Comparison of ENCODE assay signal across 1 cellular context in genomic region chr10:100902622-100903021, GRCh38.
TF ChIP-seq lines count a peak whose summit lies in the region.

No MANE protein-coding gene starts in this region.

TF ChIP-seq in HepG2, 621 proteins besides CTCF, POLR2A, EP300 and RAD21 (continued from another document and continues in another):
- TF ChIP-seq ZNF639 (CRISPR knock-in tag; conservative IDR thresholded peaks at IDR 0.05) = no peak
- TF ChIP-seq, protein P1, sequence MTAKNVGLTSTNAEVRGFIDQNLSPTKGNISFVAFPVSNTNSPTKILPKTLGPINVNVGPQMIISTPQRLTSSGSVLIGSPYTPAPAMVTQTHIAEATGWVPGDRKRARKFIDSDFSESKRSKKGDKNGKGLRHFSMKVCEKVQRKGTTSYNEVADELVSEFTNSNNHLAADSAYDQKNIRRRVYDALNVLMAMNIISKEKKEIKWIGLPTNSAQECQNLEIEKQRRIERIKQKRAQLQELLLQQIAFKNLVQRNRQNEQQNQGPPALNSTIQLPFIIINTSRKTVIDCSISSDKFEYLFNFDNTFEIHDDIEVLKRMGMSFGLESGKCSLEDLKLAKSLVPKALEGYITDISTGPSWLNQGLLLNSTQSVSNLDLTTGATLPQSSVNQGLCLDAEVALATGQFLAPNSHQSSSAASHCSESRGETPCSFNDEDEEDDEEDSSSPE (CRISPR knock-in tag; IDR thresholded peaks at IDR 0.05) = no peak
- peak; percentile 70 for TF ChIP-seq NR2C2 (CRISPR knock-in tag; IDR thresholded peaks at IDR 0.05; ENCODE audit: borderline replicate concordance)
- no peak for TF ChIP-seq FOXO1 (CRISPR knock-in tag; IDR thresholded peaks at IDR 0.05)
- no peak for TF ChIP-seq ZBTB3 (CRISPR knock-in tag; IDR thresholded peaks at IDR 0.05; ENCODE audit: borderline replicate concordance, low read depth)
- no peak for TF ChIP-seq AGO1 (IDR thresholded peaks at IDR 0.05; ENCODE audit: low read depth, low read length, poor library complexity, severe bottlenecking)
- no peak for TF ChIP-seq DMAP1 (CRISPR knock-in tag; IDR thresholded peaks at IDR 0.05)
- TF ChIP-seq ZNF34 (CRISPR knock-in tag; IDR thresholded peaks at IDR 0.05; ENCODE audit: borderline replicate concordance) = no peak
- no peak for TF ChIP-seq ATRX (CRISPR knock-in tag; IDR thresholded peaks at IDR 0.05; ENCODE audit: borderline replicate concordance)
- no peak for TF ChIP-seq RELA (CRISPR knock-in tag; IDR thresholded peaks at IDR 0.05)
- TF ChIP-seq ZNF160 (CRISPR knock-in tag; IDR thresholded peaks at IDR 0.05) = no peak
- TF ChIP-seq ZNF510 (CRISPR knock-in tag; IDR thresholded peaks at IDR 0.05; ENCODE audit: low read depth) = no peak
- TF ChIP-seq ZBTB14 (CRISPR knock-in tag; IDR thresholded peaks at IDR 0.05) = no peak
- TF ChIP-seq ZBTB42 (CRISPR knock-in tag; IDR thresholded peaks at IDR 0.05) = no peak
- TF ChIP-seq, protein P2, sequence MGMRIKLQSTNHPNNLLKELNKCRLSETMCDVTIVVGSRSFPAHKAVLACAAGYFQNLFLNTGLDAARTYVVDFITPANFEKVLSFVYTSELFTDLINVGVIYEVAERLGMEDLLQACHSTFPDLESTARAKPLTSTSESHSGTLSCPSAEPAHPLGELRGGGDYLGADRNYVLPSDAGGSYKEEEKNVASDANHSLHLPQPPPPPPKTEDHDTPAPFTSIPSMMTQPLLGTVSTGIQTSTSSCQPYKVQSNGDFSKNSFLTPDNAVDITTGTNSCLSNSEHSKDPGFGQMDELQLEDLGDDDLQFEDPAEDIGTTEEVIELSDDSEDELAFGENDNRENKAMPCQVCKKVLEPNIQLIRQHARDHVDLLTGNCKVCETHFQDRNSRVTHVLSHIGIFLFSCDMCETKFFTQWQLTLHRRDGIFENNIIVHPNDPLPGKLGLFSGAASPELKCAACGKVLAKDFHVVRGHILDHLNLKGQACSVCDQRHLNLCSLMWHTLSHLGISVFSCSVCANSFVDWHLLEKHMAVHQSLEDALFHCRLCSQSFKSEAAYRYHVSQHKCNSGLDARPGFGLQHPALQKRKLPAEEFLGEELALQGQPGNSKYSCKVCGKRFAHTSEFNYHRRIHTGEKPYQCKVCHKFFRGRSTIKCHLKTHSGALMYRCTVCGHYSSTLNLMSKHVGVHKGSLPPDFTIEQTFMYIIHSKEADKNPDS (CRISPR knock-in tag; IDR thresholded peaks at IDR 0.05) = no peak
- TF ChIP-seq SMAD3 (CRISPR knock-in tag; IDR thresholded peaks at IDR 0.05) = no peak
- TF ChIP-seq ADNP (CRISPR knock-in tag; IDR thresholded peaks at IDR 0.05) = 0 out of 2 replicates have a peak, but pooled peaks have one; percentile 38
- TF ChIP-seq ZNF343 (CRISPR knock-in tag; IDR thresholded peaks at IDR 0.05) = no peak
- 0 out of 2 replicates have a peak, but pooled peaks have one; percentile 57 for TF ChIP-seq ZFP1 (CRISPR knock-in tag; IDR thresholded peaks at IDR 0.05)
- no peak for TF ChIP-seq ZNF597 (CRISPR knock-in tag; IDR thresholded peaks at IDR 0.05)
- TF ChIP-seq ZNF816 (CRISPR knock-in tag; IDR thresholded peaks at IDR 0.05; ENCODE audit: borderline replicate concordance) = no peak
- TF ChIP-seq PHB2 (IDR thresholded peaks at IDR 0.05; ENCODE audit: partially characterized antibody) = no peak
- no peak for TF ChIP-seq ZMYM2 (CRISPR knock-in tag; IDR thresholded peaks at IDR 0.05)
- TF ChIP-seq, protein P3, sequence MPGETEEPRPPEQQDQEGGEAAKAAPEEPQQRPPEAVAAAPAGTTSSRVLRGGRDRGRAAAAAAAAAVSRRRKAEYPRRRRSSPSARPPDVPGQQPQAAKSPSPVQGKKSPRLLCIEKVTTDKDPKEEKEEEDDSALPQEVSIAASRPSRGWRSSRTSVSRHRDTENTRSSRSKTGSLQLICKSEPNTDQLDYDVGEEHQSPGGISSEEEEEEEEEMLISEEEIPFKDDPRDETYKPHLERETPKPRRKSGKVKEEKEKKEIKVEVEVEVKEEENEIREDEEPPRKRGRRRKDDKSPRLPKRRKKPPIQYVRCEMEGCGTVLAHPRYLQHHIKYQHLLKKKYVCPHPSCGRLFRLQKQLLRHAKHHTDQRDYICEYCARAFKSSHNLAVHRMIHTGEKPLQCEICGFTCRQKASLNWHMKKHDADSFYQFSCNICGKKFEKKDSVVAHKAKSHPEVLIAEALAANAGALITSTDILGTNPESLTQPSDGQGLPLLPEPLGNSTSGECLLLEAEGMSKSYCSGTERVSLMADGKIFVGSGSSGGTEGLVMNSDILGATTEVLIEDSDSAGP (CRISPR knock-in tag; IDR thresholded peaks at IDR 0.05; ENCODE audit: borderline replicate concordance) = no peak
- TF ChIP-seq ISX (CRISPR knock-in tag; conservative IDR thresholded peaks at IDR 0.05) = no peak
- no peak for TF ChIP-seq JUN (CRISPR knock-in tag; IDR thresholded peaks at IDR 0.05)
- peak; percentile 22; the same call in 1 of the 2 replicates for TF ChIP-seq SAP130 (CRISPR knock-in tag; IDR thresholded peaks at IDR 0.05; ENCODE audit: low read depth)
- peak; percentile 64 for TF ChIP-seq NCOA2 (CRISPR knock-in tag; IDR thresholded peaks at IDR 0.05)
- no peak for TF ChIP-seq ZNF609 (CRISPR knock-in tag; IDR thresholded peaks at IDR 0.05; ENCODE audit: borderline replicate concordance)
- TF ChIP-seq, protein P4, sequence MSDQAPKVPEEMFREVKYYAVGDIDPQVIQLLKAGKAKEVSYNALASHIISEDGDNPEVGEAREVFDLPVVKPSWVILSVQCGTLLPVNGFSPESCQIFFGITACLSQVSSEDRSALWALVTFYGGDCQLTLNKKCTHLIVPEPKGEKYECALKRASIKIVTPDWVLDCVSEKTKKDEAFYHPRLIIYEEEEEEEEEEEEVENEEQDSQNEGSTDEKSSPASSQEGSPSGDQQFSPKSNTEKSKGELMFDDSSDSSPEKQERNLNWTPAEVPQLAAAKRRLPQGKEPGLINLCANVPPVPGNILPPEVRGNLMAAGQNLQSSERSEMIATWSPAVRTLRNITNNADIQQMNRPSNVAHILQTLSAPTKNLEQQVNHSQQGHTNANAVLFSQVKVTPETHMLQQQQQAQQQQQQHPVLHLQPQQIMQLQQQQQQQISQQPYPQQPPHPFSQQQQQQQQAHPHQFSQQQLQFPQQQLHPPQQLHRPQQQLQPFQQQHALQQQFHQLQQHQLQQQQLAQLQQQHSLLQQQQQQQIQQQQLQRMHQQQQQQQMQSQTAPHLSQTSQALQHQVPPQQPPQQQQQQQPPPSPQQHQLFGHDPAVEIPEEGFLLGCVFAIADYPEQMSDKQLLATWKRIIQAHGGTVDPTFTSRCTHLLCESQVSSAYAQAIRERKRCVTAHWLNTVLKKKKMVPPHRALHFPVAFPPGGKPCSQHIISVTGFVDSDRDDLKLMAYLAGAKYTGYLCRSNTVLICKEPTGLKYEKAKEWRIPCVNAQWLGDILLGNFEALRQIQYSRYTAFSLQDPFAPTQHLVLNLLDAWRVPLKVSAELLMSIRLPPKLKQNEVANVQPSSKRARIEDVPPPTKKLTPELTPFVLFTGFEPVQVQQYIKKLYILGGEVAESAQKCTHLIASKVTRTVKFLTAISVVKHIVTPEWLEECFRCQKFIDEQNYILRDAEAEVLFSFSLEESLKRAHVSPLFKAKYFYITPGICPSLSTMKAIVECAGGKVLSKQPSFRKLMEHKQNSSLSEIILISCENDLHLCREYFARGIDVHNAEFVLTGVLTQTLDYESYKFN (CRISPR knock-in tag; conservative IDR thresholded peaks at IDR 0.05) = peak; percentile 36; the same call in 1 of the 2 replicates
- TF ChIP-seq PRPF4 (IDR thresholded peaks at IDR 0.05; ENCODE audit: low read depth, low read length, poor library complexity, severe bottlenecking) = no peak
- no peak for TF ChIP-seq NFIB (CRISPR knock-in tag; IDR thresholded peaks at IDR 0.05; ENCODE audit: borderline replicate concordance)
- 0 out of 2 replicates have a peak, but pooled peaks have one; percentile 25 for TF ChIP-seq THAP11 (CRISPR knock-in tag; IDR thresholded peaks at IDR 0.05)
- no peak for TF ChIP-seq ZXDC (CRISPR knock-in tag; IDR thresholded peaks at IDR 0.05)
- TF ChIP-seq ZNF207 (IDR thresholded peaks at IDR 0.05; ENCODE audit: borderline replicate concordance) = no peak
